ENCODE assay signal across 17 cellular contexts in genomic region chr3:184726497-184726896, GRCh38.
"Had no signal": no experiment of that assay in that cellular context is flagged by ENCODE, and none has a peak within 500 bp of the region (broad histone marks: within the 10 kb centered on the region; RNA-seq: fewer than 3 reads in every experiment).

No MANE protein-coding gene starts in this region.

- H3K79me2 ChIP-seq: parathyroid adenoma had no signal

- DNase-seq: activated CD4-positive, alpha-beta T cell treated with anti-CD3 and anti-CD28 coated beads, Interleukin-2, amount 10 ng/mL, durations not matched to agents 7 days and 5 days; activated naive CD4-positive, alpha-beta T cell treated with Interleukin-2 at 50 U/mL for 16 hours; brain microvascular endothelial cell; dermis blood vessel endothelial cell; erythroblast; heart right ventricle; left colon; retina; stimulated activated CD4-positive, alpha-beta T cell treated with anti-CD3 and anti-CD28 coated beads, Interleukin-2, amount 100 ng/mL, for 48 hours; T-cell; T-helper 9 cell; thyroid gland had no signal

- H3K9me3 Mint-ChIP-seq: activated CD4-positive, alpha-beta T cell treated with anti-CD3 and anti-CD28 coated beads, Interleukin-2, amount 10 ng/mL, durations not matched to agents 7 days and 5 days; activated T-helper 17 cell treated with anti-CD3 and anti-CD28 coated beads, Interleukin-2, amount 50 U/mL, for 72 hours; neural crest cell; stimulated activated memory B cell treated with anti-CD40 and anti-IgM and Interleukin-4, amounts not matched to agents 10 μg/mL and 1 μg/mL and 100 μg/mL, for 72 hours; T-cell had no signal

- H3K9me3 ChIP-seq: gastroesophageal sphincter, heart right ventricle, thyroid gland had no signal

- H3K4me1 ChIP-seq: parathyroid adenoma, thyroid gland had no signal

- H3K27ac ChIP-seq: brain microvascular endothelial cell, gastroesophageal sphincter, heart right ventricle, parathyroid adenoma, thyroid gland had no signal

- H3K4me1 Mint-ChIP-seq: activated CD4-positive, alpha-beta T cell treated with anti-CD3 and anti-CD28 coated beads, Interleukin-2, amount 10 ng/mL, durations not matched to agents 7 days and 5 days; activated T-helper 17 cell treated with anti-CD3 and anti-CD28 coated beads, Interleukin-2, amount 50 U/mL, for 72 hours; stimulated activated memory B cell treated with anti-CD40 and anti-IgM and Interleukin-4, amounts not matched to agents 10 μg/mL and 1 μg/mL and 100 μg/mL, for 72 hours had no signal

- H3K9ac ChIP-seq: parathyroid adenoma had no signal

- H3K4me3 ChIP-seq: gastroesophageal sphincter, heart right ventricle, thyroid gland had no signal

- ATAC-seq: stimulated activated memory B cell treated with anti-CD40 and anti-IgM and Interleukin-4, amounts not matched to agents 10 μg/mL and 1 μg/mL and 100 μg/mL, for 72 hours had no signal

- H3K4me3 Mint-ChIP-seq: activated CD4-positive, alpha-beta T cell treated with anti-CD3 and anti-CD28 coated beads, Interleukin-2, amount 10 ng/mL, durations not matched to agents 7 days and 5 days; activated T-helper 17 cell treated with anti-CD3 and anti-CD28 coated beads, Interleukin-2, amount 50 U/mL, for 72 hours; neural crest cell; stimulated activated memory B cell treated with anti-CD40 and anti-IgM and Interleukin-4, amounts not matched to agents 10 μg/mL and 1 μg/mL and 100 μg/mL, for 72 hours; T-cell had no signal

- H3K27me3 ChIP-seq: brain microvascular endothelial cell, gastroesophageal sphincter, heart right ventricle, thyroid gland had no signal

- H3K36me3 ChIP-seq: brain microvascular endothelial cell, gastroesophageal sphincter, heart right ventricle, thyroid gland had no signal

- H3K36me3 Mint-ChIP-seq: stimulated activated memory B cell treated with anti-CD40 and anti-IgM and Interleukin-4, amounts not matched to agents 10 μg/mL and 1 μg/mL and 100 μg/mL, for 72 hours; T-cell had no signal

- H3K27ac Mint-ChIP-seq: activated CD4-positive, alpha-beta T cell treated with anti-CD3 and anti-CD28 coated beads, Interleukin-2, amount 10 ng/mL, durations not matched to agents 7 days and 5 days; activated T-helper 17 cell treated with anti-CD3 and anti-CD28 coated beads, Interleukin-2, amount 50 U/mL, for 72 hours; stimulated activated memory B cell treated with anti-CD40 and anti-IgM and Interleukin-4, amounts not matched to agents 10 μg/mL and 1 μg/mL and 100 μg/mL, for 72 hours; T-cell had no signal
